In the genomic region with DNA sequence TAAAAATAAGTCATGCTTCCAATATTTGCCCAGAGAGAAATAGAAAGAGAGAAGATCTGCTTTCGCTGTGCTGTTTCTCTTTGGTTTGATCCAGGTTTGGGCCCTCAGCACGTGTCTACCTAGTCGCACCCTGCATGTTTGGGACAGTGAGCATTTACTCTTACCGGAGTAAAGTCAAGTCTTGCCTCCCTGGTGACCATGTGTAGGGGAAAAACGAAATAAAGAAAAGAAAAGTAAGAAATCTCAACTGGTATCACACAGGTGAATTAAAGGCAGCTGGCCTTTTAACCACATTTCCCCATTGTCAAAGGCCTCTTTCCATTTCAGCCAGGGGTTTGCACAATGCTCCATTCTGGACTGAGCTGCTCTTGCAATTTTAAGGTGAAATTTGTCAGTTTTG, we compare ENCODE assay signal across 2 cellular contexts.
TF ChIP-seq lines count a peak whose summit lies in the region.

No MANE protein-coding gene starts in this region.

TF ChIP-seq in GM23338, 12 proteins besides CTCF, POLR2A, EP300 and RAD21 (continues in another document):
- TF ChIP-seq ZNF462 (CRISPR knock-in tag; IDR thresholded peaks at IDR 0.05) (no peak), JUNB (IDR thresholded peaks at IDR 0.05; ENCODE audit: unreplicated experiment) (no peak), CREB1 (CRISPR knock-in tag; IDR thresholded peaks at IDR 0.05; ENCODE audit: low read depth) (no peak), STAT1 (IDR thresholded peaks at IDR 0.05; ENCODE audit: unreplicated experiment) (no peak), EZH2 (IDR thresholded peaks at IDR 0.05; ENCODE audit: low read depth, unreplicated experiment) (no peak), ZNF114 (CRISPR knock-in tag; IDR thresholded peaks at IDR 0.05) (no peak), POLR2AphosphoS5 (IDR thresholded peaks at IDR 0.05; ENCODE audit: low read depth) (no peak), ZNF331 (CRISPR knock-in tag; IDR thresholded peaks at IDR 0.05; ENCODE audit: low read depth) (no peak), NANOG (IDR thresholded peaks at IDR 0.05; ENCODE audit: borderline replicate concordance) (no peak), EZH2phosphoT487 (IDR thresholded peaks at IDR 0.05; ENCODE audit: unreplicated experiment) (no peak)
- TF ChIP-seq, protein P1, sequence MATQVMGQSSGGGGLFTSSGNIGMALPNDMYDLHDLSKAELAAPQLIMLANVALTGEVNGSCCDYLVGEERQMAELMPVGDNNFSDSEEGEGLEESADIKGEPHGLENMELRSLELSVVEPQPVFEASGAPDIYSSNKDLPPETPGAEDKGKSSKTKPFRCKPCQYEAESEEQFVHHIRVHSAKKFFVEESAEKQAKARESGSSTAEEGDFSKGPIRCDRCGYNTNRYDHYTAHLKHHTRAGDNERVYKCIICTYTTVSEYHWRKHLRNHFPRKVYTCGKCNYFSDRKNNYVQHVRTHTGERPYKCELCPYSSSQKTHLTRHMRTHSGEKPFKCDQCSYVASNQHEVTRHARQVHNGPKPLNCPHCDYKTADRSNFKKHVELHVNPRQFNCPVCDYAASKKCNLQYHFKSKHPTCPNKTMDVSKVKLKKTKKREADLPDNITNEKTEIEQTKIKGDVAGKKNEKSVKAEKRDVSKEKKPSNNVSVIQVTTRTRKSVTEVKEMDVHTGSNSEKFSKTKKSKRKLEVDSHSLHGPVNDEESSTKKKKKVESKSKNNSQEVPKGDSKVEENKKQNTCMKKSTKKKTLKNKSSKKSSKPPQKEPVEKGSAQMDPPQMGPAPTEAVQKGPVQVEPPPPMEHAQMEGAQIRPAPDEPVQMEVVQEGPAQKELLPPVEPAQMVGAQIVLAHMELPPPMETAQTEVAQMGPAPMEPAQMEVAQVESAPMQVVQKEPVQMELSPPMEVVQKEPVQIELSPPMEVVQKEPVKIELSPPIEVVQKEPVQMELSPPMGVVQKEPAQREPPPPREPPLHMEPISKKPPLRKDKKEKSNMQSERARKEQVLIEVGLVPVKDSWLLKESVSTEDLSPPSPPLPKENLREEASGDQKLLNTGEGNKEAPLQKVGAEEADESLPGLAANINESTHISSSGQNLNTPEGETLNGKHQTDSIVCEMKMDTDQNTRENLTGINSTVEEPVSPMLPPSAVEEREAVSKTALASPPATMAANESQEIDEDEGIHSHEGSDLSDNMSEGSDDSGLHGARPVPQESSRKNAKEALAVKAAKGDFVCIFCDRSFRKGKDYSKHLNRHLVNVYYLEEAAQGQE (IDR thresholded peaks at IDR 0.05; ENCODE audit: unreplicated experiment) = no peak

TF ChIP-seq in GM12878, 131 proteins besides CTCF, POLR2A, EP300 and RAD21 (continued from another document):
- peak; percentile 63; the same call in 1 of the 2 replicates for TF ChIP-seq ZNF687 (IDR thresholded peaks at IDR 0.05)
- 0 out of 2 replicates have a peak, but pooled peaks have one; percentile 8 for TF ChIP-seq EED (IDR thresholded peaks at IDR 0.05; ENCODE audit: low read depth)
- no peak for TF ChIP-seq MAX (IDR thresholded peaks at IDR 0.05; ENCODE audit: low read depth, low read length)
- no peak for TF ChIP-seq PAX5 (IDR thresholded peaks at IDR 0.05; ENCODE audit: borderline replicate concordance, low read depth, low read length)
- no peak for TF ChIP-seq SUZ12 (IDR thresholded peaks at IDR 0.05; ENCODE audit: unreplicated experiment)
- no peak for TF ChIP-seq POLR2AphosphoS5 (IDR thresholded peaks at IDR 0.05; ENCODE audit: low read length)
- TF ChIP-seq PBX3 (IDR thresholded peaks at IDR 0.05; ENCODE audit: insufficient replicate concordance, low read depth, low read length) = no peak
